Comparison of ENCODE assay signal across 8 cellular contexts in genomic region chr11:9459573-9460321, GRCh38. TPM values are rescaled to one million over a fixed set of nuclear protein-coding genes. Genes with fewer than 3 reads are reported as not detected.
DNase-seq lines count a peak whose midpoint lies in the region; ATAC-seq lines count a peak whose summit lies in the region.

No MANE protein-coding gene starts in this region.

- H3K4me1 Mint-ChIP-seq in CD4-positive, alpha-beta memory T cell, result peaks cover 16 to 43% (median 25%) of the 10 kb centered on the region in 4 donors
- peaks cover 22 to 26% (median 23%) of the 10 kb centered on the region in 3 donors for H3K4me1 Mint-ChIP-seq in IgD-negative memory B cell
- peaks cover 19% of the 10 kb centered on the region for H3K4me1 Mint-ChIP-seq in T-helper 17 cell
- H3K4me1 Mint-ChIP-seq in central memory CD8-positive, alpha-beta T cell, result peaks cover 34% of the 10 kb centered on the region

- ATAC-seq in T-helper 17 cell (no peak), GM21528 (IDR thresholded peaks at IDR 0.05; ENCODE audit: low FRiP score, unreplicated experiment) (no peak)
- ATAC-seq in central memory CD8-positive, alpha-beta T cell (replicated peaks; ENCODE audit: extremely low read depth, poor library complexity, severe bottlenecking), result no peak

- no peaks in the 10 kb centered on the region for H3K9me3 Mint-ChIP-seq in CD4-positive, alpha-beta memory T cell
- H3K9me3 Mint-ChIP-seq in IgD-negative memory B cell, result no peaks in the 10 kb centered on the region
- no peaks in the 10 kb centered on the region for H3K9me3 Mint-ChIP-seq in central memory CD8-positive, alpha-beta T cell

- POLR2A ChIA-PET in CD4-positive, alpha-beta memory T cell (lab: Charles Lee; ENCODE audit: partially characterized antibody), result interaction anchor here (0.6 to 4.2 kb wide), 42 partner anchors 10 to 1473 kb away, joined by 3 to 70 read pairs (median 5); partner anchors contain the start of genes AKIP1, CTR9, DENND5A and EIF3F

- CTCF ChIA-PET in CD4-positive, alpha-beta memory T cell (lab: Charles Lee; ENCODE audit: partially characterized antibody), result interaction anchor here (0.7 to 3.3 kb wide), 9 partner anchors 47 to 545 kb away, joined by 3 to 12 read pairs (median 3); partner anchors contain the start of gene IPO7

- no peaks in the 10 kb centered on the region for H3K27me3 Mint-ChIP-seq in CD4-positive, alpha-beta memory T cell
- no peaks in the 10 kb centered on the region for H3K27me3 Mint-ChIP-seq in IgD-negative memory B cell
- H3K27me3 Mint-ChIP-seq in T-helper 17 cell, result no peaks in the 10 kb centered on the region
- H3K27me3 Mint-ChIP-seq in central memory CD8-positive, alpha-beta T cell, result no peaks in the 10 kb centered on the region

- H3K27ac Mint-ChIP-seq in CD4-positive, alpha-beta memory T cell, result peak overlapping the region; percentile 98 to 100 (median 99)
- H3K27ac Mint-ChIP-seq in IgD-negative memory B cell (peak overlapping the region; percentile 95 to 99 (median 96)), T-helper 17 cell (peak overlapping the region; percentile 99)
- H3K27ac Mint-ChIP-seq in central memory CD8-positive, alpha-beta T cell (ENCODE audit: low read depth), result peak overlapping the region; percentile 100

- no peaks in the 10 kb centered on the region for H3K27me3 ChIP-seq in CD4-positive, alpha-beta memory T cell (ENCODE audit: insufficient read depth, low read length)

- DNase-seq in CD4-positive, alpha-beta memory T cell, result peak in 2 of 5 donors; percentile 40 to 43
- DNase-seq in T-helper 17 cell (no peak), kidney glomerular epithelial cell (lab: John Stamatoyannopoulos, UW) (peak; percentile 63), 8988T (no peak)
- peak in 1 of 2 donors; percentile 15 for DNase-seq in central memory CD8-positive, alpha-beta T cell (ENCODE audit: low spot score in 2 of 2)
- DNase-seq in stimulated activated CD4-positive, alpha-beta T cell treated with anti-CD3 and anti-CD28 coated beads, Interleukin-2, amount 100 ng/mL, for 24 hours, result peak; percentile 38 to 61

- H3K4me1 ChIP-seq in CD4-positive, alpha-beta memory T cell (ENCODE audit: insufficient read depth, low read length), result peaks cover 33% of the 10 kb centered on the region

- peaks cover 3 to 12% of the 10 kb centered on the region in 2 donors for H3K36me3 Mint-ChIP-seq in CD4-positive, alpha-beta memory T cell
- H3K36me3 Mint-ChIP-seq in IgD-negative memory B cell (peaks cover 3% of the 10 kb centered on the region), T-helper 17 cell (ENCODE audit: low read depth) (no peaks in the 10 kb centered on the region)
- peaks cover 11% of the 10 kb centered on the region for H3K36me3 Mint-ChIP-seq in central memory CD8-positive, alpha-beta T cell (ENCODE audit: insufficient read depth)

- H3K4me3 Mint-ChIP-seq in CD4-positive, alpha-beta memory T cell, result peak overlapping the region; percentile 93 to 98 (median 97)
- H3K4me3 Mint-ChIP-seq in IgD-negative memory B cell, result peak overlapping the region; percentile 94 to 98 (median 98)
- peak overlapping the region; percentile 96 for H3K4me3 Mint-ChIP-seq in T-helper 17 cell
- H3K4me3 Mint-ChIP-seq in central memory CD8-positive, alpha-beta T cell, result peak overlapping the region; percentile 94

- H3K9me3 ChIP-seq in CD4-positive, alpha-beta memory T cell (ENCODE audit: control insufficient read depth in 1 of 2, low read length in 2 of 2), result no peaks in the 10 kb centered on the region
- no peaks in the 10 kb centered on the region for H3K9me3 ChIP-seq in T-helper 17 cell (ENCODE audit: control insufficient read depth, low read length, poor library complexity, severe bottlenecking)

- peak overlapping the region; percentile 75 to 96 for H3K4me3 ChIP-seq in CD4-positive, alpha-beta memory T cell (ENCODE audit: low read length in 2 of 2)

- no peaks in the 10 kb centered on the region for H3K36me3 ChIP-seq in CD4-positive, alpha-beta memory T cell (ENCODE audit: insufficient read depth, low read length)

- intact Hi-C loops in CD4-positive, alpha-beta memory T cell (cut with micrococcal nuclease), result loop anchor here (1.0 to 5.0 kb wide), 11 partner anchors 75 to 1397 kb away; partner anchors contain the start of genes DENND5A, EIF4G2, IPO7 and RPL27A

- peak overlapping the region; percentile 97 for H3K27ac ChIP-seq in CD4-positive, alpha-beta memory T cell (ENCODE audit: low read depth, low read length)

RNA-seq across cellular contexts. Expression of gene ZNF143, which starts 1.1 kb away (rescaled TPM):
- 10 to 100 TPM; 50.5 to 51.1 TPM for total RNA-seq in CD4-positive, alpha-beta memory T cell
- 10 to 100 TPM; 41.7 to 54.6 TPM for polyA plus RNA-seq in CD4-positive, alpha-beta memory T cell
- 28.9 TPM for polyA plus RNA-seq in IgD-negative memory B cell
- 10 to 100 TPM; 27.0 to 35.5 TPM for total RNA-seq in T-helper 17 cell

Comparison
In these comparisons a context has a peak if more than half of its experiments do, and no peak if none do; other contexts are left out.
1. DNase-seq: peak in kidney glomerular epithelial cell (single experiment) and stimulated activated CD4-positive, alpha-beta T cell treated with anti-CD3 and anti-CD28 coated beads, Interleukin-2, amount 100 ng/mL, for 24 hours (2 of 2); none in T-helper 17 cell (0 of 3) and 8988T (single experiment).
2. Peak in every context shown above with its lines, with median percentiles within 50 percentile points of each other: H3K27ac Mint-ChIP-seq and H3K4me3 Mint-ChIP-seq.